ENCODE assay signal across 21 cellular contexts in the genomic region with DNA sequence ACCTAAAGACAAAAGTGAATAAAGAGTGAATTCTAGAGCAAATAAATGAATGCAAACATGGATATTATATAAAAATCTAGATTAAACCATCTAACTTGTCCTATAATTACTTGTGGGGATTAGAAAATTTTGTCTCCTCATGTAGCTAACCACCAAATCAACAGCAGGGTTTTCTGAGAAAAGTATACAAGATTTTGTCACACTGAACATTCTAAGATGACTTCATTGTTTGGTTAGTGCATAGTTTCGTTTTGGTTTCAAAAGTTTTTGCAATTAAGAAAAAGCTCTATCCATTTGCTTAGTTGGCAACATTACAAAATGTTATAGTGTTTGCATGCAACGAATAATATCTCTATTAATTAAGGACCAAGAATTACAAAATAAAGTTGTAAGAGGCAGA.
"Had no signal": no experiment of that assay in that cellular context is flagged by ENCODE, and none has a peak within 500 bp of the region (broad histone marks: within the 10 kb centered on the region; RNA-seq: fewer than 3 reads in every experiment).

No MANE protein-coding gene starts in this region.

- H3K36me3 Mint-ChIP-seq: activated naive CD4-positive, alpha-beta T cell treated with anti-CD3 and anti-CD28 coated beads, Interleukin-2, amount 50 U/mL, for 24 hours had no signal

- H3K4me2 ChIP-seq: PC-9, SK-N-SH had no signal

- H3K4me3 Mint-ChIP-seq: activated CD8-positive, alpha-beta T cell treated with anti-CD3 and anti-CD28 coated beads for 36 hours; activated naive CD4-positive, alpha-beta T cell treated with anti-CD3 and anti-CD28 coated beads, Interleukin-2, amount 50 U/mL, for 24 hours; activated T-cell treated with anti-CD3 and anti-CD28 coated beads, Interleukin-2, amount 50 U/mL, for 24 hours; activated T-helper 1 cell treated with anti-CD3 and anti-CD28 coated beads, Interleukin-12 subunit alpha, Interleukin-12 subunit beta, Interleukin-2, Interleukin-4 antibody, amounts not matched to agents 30 ng/mL and 10 ng/mL and 1 ng/mL, durations not matched to agents 14 hours and 24 hours and 36 hours; central memory CD8-positive, alpha-beta T cell had no signal

- H3K36me3 ChIP-seq: ascending aorta, MG63 had no signal

- H3K27ac ChIP-seq: ascending aorta, body of pancreas, PC-9 had no signal

- H3K9ac ChIP-seq: SK-N-SH had no signal

- H3K9me3 ChIP-seq: ascending aorta, body of pancreas, MG63, SK-N-SH had no signal

- H3K27ac Mint-ChIP-seq: activated CD8-positive, alpha-beta T cell treated with anti-CD3 and anti-CD28 coated beads for 36 hours; activated naive CD4-positive, alpha-beta T cell treated with anti-CD3 and anti-CD28 coated beads, Interleukin-2, amount 50 U/mL, for 24 hours; activated T-cell treated with anti-CD3 and anti-CD28 coated beads, Interleukin-2, amount 50 U/mL, for 24 hours; activated T-helper 1 cell treated with anti-CD3 and anti-CD28 coated beads, Interleukin-12 subunit alpha, Interleukin-12 subunit beta, Interleukin-2, Interleukin-4 antibody, amounts not matched to agents 30 ng/mL and 10 ng/mL and 1 ng/mL, durations not matched to agents 14 hours and 24 hours and 36 hours had no signal

- H2AFZ ChIP-seq: PC-9 had no signal

- H3K4me1 ChIP-seq: ascending aorta, body of pancreas had no signal

- H3K9me2 ChIP-seq: SK-N-SH had no signal

- H3K9me3 Mint-ChIP-seq: activated CD8-positive, alpha-beta T cell treated with anti-CD3 and anti-CD28 coated beads for 36 hours; activated naive CD4-positive, alpha-beta T cell treated with anti-CD3 and anti-CD28 coated beads, Interleukin-2, amount 50 U/mL, for 24 hours; activated T-cell treated with anti-CD3 and anti-CD28 coated beads, Interleukin-2, amount 50 U/mL, for 24 hours; activated T-helper 1 cell treated with anti-CD3 and anti-CD28 coated beads, Interleukin-12 subunit alpha, Interleukin-12 subunit beta, Interleukin-2, Interleukin-4 antibody, amounts not matched to agents 30 ng/mL and 10 ng/mL and 1 ng/mL, durations not matched to agents 14 hours and 24 hours and 36 hours; central memory CD8-positive, alpha-beta T cell had no signal

- H3K27me3 ChIP-seq: ascending aorta, body of pancreas had no signal

- DNase-seq: activated CD4-positive, alpha-beta T cell treated with anti-CD3 and anti-CD28 coated beads for 4 hours; activated CD8-positive, alpha-beta T cell treated with anti-CD3 and anti-CD28 coated beads for 36 hours; activated effector memory CD4-positive, alpha-beta T cell treated with Interleukin-2 at 50 U/mL for 16 hours; activated naive CD4-positive, alpha-beta T cell; activated T-cell treated with anti-CD3 and anti-CD28 coated beads, Interleukin-2, amount 50 U/mL, for 24 hours; amniotic stem cell; body of pancreas; MG63; NCI-H1105 treated with DMSO at 0.1 percent for 48 hours; NCI-H1436 treated with DMSO at 0.1 percent for 48 hours; NCI-H187; NCI-H2081; NCI-H510A treated with DMSO at 0.1 percent for 48 hours; NCI-H69; PC-9; SK-N-SH had no signal

- H3K4me1 Mint-ChIP-seq: activated naive CD4-positive, alpha-beta T cell treated with anti-CD3 and anti-CD28 coated beads, Interleukin-2, amount 50 U/mL, for 24 hours; central memory CD8-positive, alpha-beta T cell had no signal

- H3K4me3 ChIP-seq: ascending aorta, body of pancreas, MG63, PC-9 had no signal

- ATAC-seq: activated CD4-positive, CD25-positive, alpha-beta regulatory T cell treated with anti-CD3 and anti-CD28 coated beads, Interleukin-2, amount 50 U/mL, for 24 hours; activated CD8-positive, alpha-beta T cell treated with anti-CD3 and anti-CD28 coated beads for 36 hours; body of pancreas had no signal
